In the genomic region with DNA sequence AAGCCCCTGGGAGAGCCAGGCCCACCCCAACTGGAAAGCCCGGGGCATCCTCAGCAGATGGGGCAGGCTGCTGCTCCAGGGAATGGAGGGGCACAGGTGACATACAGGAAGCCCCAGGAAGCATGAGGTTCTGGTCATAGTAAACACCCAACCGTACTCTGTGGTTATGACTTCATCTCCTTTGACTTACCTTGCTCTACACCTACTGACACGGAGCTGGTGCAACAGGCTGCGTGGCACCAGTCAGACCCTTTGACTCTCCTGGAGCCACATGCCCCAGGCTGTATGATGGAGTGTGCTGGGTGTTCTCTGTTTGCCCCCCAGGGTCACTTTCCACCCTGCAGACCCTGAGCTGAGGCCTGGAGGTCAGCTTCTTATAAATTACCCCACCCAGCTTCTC, we compare ENCODE assay signal across 30 cellular contexts.
"Had no signal": no experiment of that assay in that cellular context is flagged by ENCODE, and none has a peak within 500 bp of the region (broad histone marks: within the 10 kb centered on the region; RNA-seq: fewer than 3 reads in every experiment).

No MANE protein-coding gene starts in this region.

- DNase-seq: activated CD4-positive, alpha-beta memory T cell treated with anti-CD3 and anti-CD28 coated beads for 36 hours; activated CD4-positive, alpha-beta T cell treated with anti-CD3 and anti-CD28 coated beads for 36 hours; activated CD4-positive, alpha-beta T cell treated with anti-CD3 and anti-CD28 coated beads, Interleukin-2, amount 10 ng/mL, durations not matched to agents 24 days and 14 days; activated CD4-positive, CD25-positive, alpha-beta regulatory T cell; activated CD4-positive, CD25-positive, alpha-beta regulatory T cell treated with anti-CD3 and anti-CD28 coated beads, Interleukin-2, amount 50 U/mL, for 72 hours; activated CD8-positive, alpha-beta memory T cell treated with anti-CD3 and anti-CD28 coated beads, Interleukin-2, amount 10 ng/mL, durations not matched to agents 7 days and 5 days; activated CD8-positive, alpha-beta memory T cell treated with anti-CD3 and anti-CD28 coated beads, Interleukin-2, amount 50 U/mL, for 4 hours; activated CD8-positive, alpha-beta T cell treated with anti-CD3 and anti-CD28 coated beads, Interleukin-2, amount 10 ng/mL, durations not matched to agents 7 days and 5 days; activated effector memory CD4-positive, alpha-beta T cell treated with anti-CD3 and anti-CD28 coated beads, Interleukin-2, amount 50 U/mL, for 16 hours; activated naive CD4-positive, alpha-beta T cell treated with anti-CD3 and anti-CD28 coated beads for 36 hours; activated naive CD8-positive, alpha-beta T cell treated with anti-CD3 and anti-CD28 coated beads for 36 hours; activated naive CD8-positive, alpha-beta T cell treated with anti-CD3 and anti-CD28 coated beads, Interleukin-2, amount 50 U/mL, for 24 hours; activated T-cell treated with anti-CD3 and anti-CD28 coated beads, Interleukin-2, amount 50 U/mL, for 1 hour; activated T-cell treated with anti-CD3 and anti-CD28 coated beads, Interleukin-2, amount 50 U/mL, for 48 hours; adrenal gland; amygdala; brain microvascular endothelial cell; colonic mucosa; effector CD4-positive, alpha-beta T cell; effector memory CD8-positive, alpha-beta T cell; erythroblast; esophagus squamous epithelium; foreskin melanocyte; head of caudate nucleus; T-helper 2 cell had no signal

- H3K4me3 Mint-ChIP-seq: activated CD4-positive, alpha-beta memory T cell treated with anti-CD3 and anti-CD28 coated beads for 36 hours; activated CD4-positive, alpha-beta T cell treated with anti-CD3 and anti-CD28 coated beads for 36 hours; activated CD4-positive, alpha-beta T cell treated with anti-CD3 and anti-CD28 coated beads, Interleukin-2, amount 10 ng/mL, durations not matched to agents 24 days and 14 days; activated CD8-positive, alpha-beta memory T cell treated with anti-CD3 and anti-CD28 coated beads, Interleukin-2, amount 10 ng/mL, durations not matched to agents 7 days and 5 days; activated CD8-positive, alpha-beta T cell treated with anti-CD3 and anti-CD28 coated beads, Interleukin-2, amount 10 ng/mL, durations not matched to agents 7 days and 5 days; activated naive CD4-positive, alpha-beta T cell treated with anti-CD3 and anti-CD28 coated beads for 36 hours; activated naive CD4-positive, alpha-beta T cell treated with anti-CD3 and anti-CD28 coated beads, Interleukin-2, amount 50 U/mL, for 24 hours; activated naive CD8-positive, alpha-beta T cell treated with anti-CD3 and anti-CD28 coated beads for 36 hours; activated naive CD8-positive, alpha-beta T cell treated with anti-CD3 and anti-CD28 coated beads, Interleukin-2, amount 50 U/mL, for 24 hours; activated T-helper 1 cell treated with anti-CD3 and anti-CD28 coated beads, Interleukin-12 subunit alpha, Interleukin-12 subunit beta, Interleukin-2, Interleukin-4 antibody, amounts not matched to agents 30 ng/mL and 10 ng/mL and 1 ng/mL, durations not matched to agents 14 hours and 24 hours and 36 hours; dendritic cell treated with granulocyte-macrophage colony-stimulating factor and Interleukin-4, amounts not matched to agents 40 ng/mL and 50 ng/mL, for 4 days; effector memory CD8-positive, alpha-beta T cell had no signal

- H3K4me1 Mint-ChIP-seq: activated CD4-positive, alpha-beta T cell treated with anti-CD3 and anti-CD28 coated beads for 36 hours; activated CD4-positive, alpha-beta T cell treated with anti-CD3 and anti-CD28 coated beads, Interleukin-2, amount 10 ng/mL, durations not matched to agents 24 days and 14 days; activated CD8-positive, alpha-beta memory T cell treated with anti-CD3 and anti-CD28 coated beads, Interleukin-2, amount 10 ng/mL, durations not matched to agents 7 days and 5 days; activated naive CD4-positive, alpha-beta T cell treated with anti-CD3 and anti-CD28 coated beads, Interleukin-2, amount 50 U/mL, for 24 hours; activated naive CD8-positive, alpha-beta T cell treated with anti-CD3 and anti-CD28 coated beads for 36 hours; activated naive CD8-positive, alpha-beta T cell treated with anti-CD3 and anti-CD28 coated beads, Interleukin-2, amount 50 U/mL, for 24 hours had no signal

- H3K36me3 Mint-ChIP-seq: activated CD4-positive, alpha-beta memory T cell treated with anti-CD3 and anti-CD28 coated beads for 36 hours; activated CD8-positive, alpha-beta memory T cell treated with anti-CD3 and anti-CD28 coated beads, Interleukin-2, amount 10 ng/mL, durations not matched to agents 7 days and 5 days; activated naive CD4-positive, alpha-beta T cell treated with anti-CD3 and anti-CD28 coated beads, Interleukin-2, amount 50 U/mL, for 24 hours; activated naive CD8-positive, alpha-beta T cell treated with anti-CD3 and anti-CD28 coated beads for 36 hours had no signal

- ATAC-seq: activated CD4-positive, alpha-beta T cell treated with anti-CD3 and anti-CD28 coated beads for 36 hours; activated CD8-positive, alpha-beta memory T cell treated with anti-CD3 and anti-CD28 coated beads, Interleukin-2, amount 10 ng/mL, durations not matched to agents 7 days and 5 days; activated CD8-positive, alpha-beta T cell treated with anti-CD3 and anti-CD28 coated beads, Interleukin-2, amount 10 ng/mL, durations not matched to agents 7 days and 5 days; activated naive CD8-positive, alpha-beta T cell treated with anti-CD3 and anti-CD28 coated beads, Interleukin-2, amount 50 U/mL, for 24 hours; effector memory CD8-positive, alpha-beta T cell; gastroesophageal sphincter had no signal

- H3K4me3 ChIP-seq: adrenal gland, colonic mucosa, esophagus squamous epithelium, gastroesophageal sphincter had no signal

- H3K27ac ChIP-seq: adrenal gland, brain microvascular endothelial cell, colonic mucosa, esophagus squamous epithelium, gastroesophageal sphincter had no signal

- H3K27me3 Mint-ChIP-seq: activated CD4-positive, alpha-beta T cell treated with anti-CD3 and anti-CD28 coated beads for 36 hours; activated naive CD8-positive, alpha-beta T cell treated with anti-CD3 and anti-CD28 coated beads for 36 hours had no signal

- H3K27me3 ChIP-seq: adrenal gland, brain microvascular endothelial cell, colonic mucosa had no signal

- H3K27ac Mint-ChIP-seq: activated CD4-positive, alpha-beta memory T cell treated with anti-CD3 and anti-CD28 coated beads for 36 hours; activated CD4-positive, alpha-beta T cell treated with anti-CD3 and anti-CD28 coated beads for 36 hours; activated CD4-positive, alpha-beta T cell treated with anti-CD3 and anti-CD28 coated beads, Interleukin-2, amount 10 ng/mL, durations not matched to agents 24 days and 14 days; activated CD8-positive, alpha-beta memory T cell treated with anti-CD3 and anti-CD28 coated beads, Interleukin-2, amount 10 ng/mL, durations not matched to agents 7 days and 5 days; activated CD8-positive, alpha-beta T cell treated with anti-CD3 and anti-CD28 coated beads, Interleukin-2, amount 10 ng/mL, durations not matched to agents 7 days and 5 days; activated naive CD4-positive, alpha-beta T cell treated with anti-CD3 and anti-CD28 coated beads for 36 hours; activated naive CD4-positive, alpha-beta T cell treated with anti-CD3 and anti-CD28 coated beads, Interleukin-2, amount 50 U/mL, for 24 hours; activated naive CD8-positive, alpha-beta T cell treated with anti-CD3 and anti-CD28 coated beads for 36 hours; activated naive CD8-positive, alpha-beta T cell treated with anti-CD3 and anti-CD28 coated beads, Interleukin-2, amount 50 U/mL, for 24 hours; activated T-helper 1 cell treated with anti-CD3 and anti-CD28 coated beads, Interleukin-12 subunit alpha, Interleukin-12 subunit beta, Interleukin-2, Interleukin-4 antibody, amounts not matched to agents 30 ng/mL and 10 ng/mL and 1 ng/mL, durations not matched to agents 14 hours and 24 hours and 36 hours; activated T-helper 2 cell treated with anti-CD3 and anti-CD28 coated beads, Interferon-gamma antibody, Interleukin-2, Interleukin-4, amounts not matched to agents 10 μg/mL and 5 μg/mL and 100 μg/mL, durations not matched to agents 14 hours and 24 hours and 36 hours; dendritic cell treated with granulocyte-macrophage colony-stimulating factor and Interleukin-4, amounts not matched to agents 40 ng/mL and 50 ng/mL, for 4 days had no signal

- H3K9me3 Mint-ChIP-seq: activated CD4-positive, alpha-beta memory T cell treated with anti-CD3 and anti-CD28 coated beads for 36 hours; activated CD4-positive, alpha-beta T cell treated with anti-CD3 and anti-CD28 coated beads, Interleukin-2, amount 10 ng/mL, durations not matched to agents 24 days and 14 days; activated naive CD4-positive, alpha-beta T cell treated with anti-CD3 and anti-CD28 coated beads for 36 hours; activated naive CD4-positive, alpha-beta T cell treated with anti-CD3 and anti-CD28 coated beads, Interleukin-2, amount 50 U/mL, for 24 hours; activated naive CD8-positive, alpha-beta T cell treated with anti-CD3 and anti-CD28 coated beads for 36 hours; activated naive CD8-positive, alpha-beta T cell treated with anti-CD3 and anti-CD28 coated beads, Interleukin-2, amount 50 U/mL, for 24 hours; activated T-helper 1 cell treated with anti-CD3 and anti-CD28 coated beads, Interleukin-12 subunit alpha, Interleukin-12 subunit beta, Interleukin-2, Interleukin-4 antibody, amounts not matched to agents 30 ng/mL and 10 ng/mL and 1 ng/mL, durations not matched to agents 14 hours and 24 hours and 36 hours; activated T-helper 2 cell treated with anti-CD3 and anti-CD28 coated beads, Interferon-gamma antibody, Interleukin-2, Interleukin-4, amounts not matched to agents 10 μg/mL and 5 μg/mL and 100 μg/mL, durations not matched to agents 14 hours and 24 hours and 36 hours; dendritic cell treated with granulocyte-macrophage colony-stimulating factor and Interleukin-4, amounts not matched to agents 40 ng/mL and 50 ng/mL, for 4 days; effector memory CD8-positive, alpha-beta T cell had no signal
